1 cellular context compared by ENCODE assay signal in the genomic region with DNA sequence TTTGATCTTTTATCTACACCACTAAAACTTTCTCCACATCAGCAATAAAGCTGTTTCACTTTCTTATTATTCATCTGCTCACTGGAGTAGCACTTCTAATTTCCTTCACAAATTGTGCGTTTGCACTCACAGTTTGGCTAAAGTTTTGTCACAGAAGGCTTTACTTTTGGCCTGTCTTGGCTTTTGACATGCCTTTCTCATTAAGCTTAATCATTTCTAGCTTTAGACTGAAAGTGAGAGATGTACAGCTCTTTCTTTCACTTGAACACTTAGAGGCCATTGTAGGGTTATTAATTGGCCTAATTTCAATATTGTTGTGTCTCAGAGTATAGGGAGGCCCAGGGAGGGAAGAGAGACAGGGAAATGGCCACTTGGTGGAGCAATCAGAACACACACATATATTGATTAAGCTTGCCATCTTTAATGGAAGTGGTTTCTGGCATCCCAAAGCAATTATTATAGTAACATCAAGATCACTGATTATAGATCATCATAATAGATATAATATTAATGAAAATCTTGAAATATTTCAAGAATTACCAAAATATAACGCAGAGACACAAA.
TF ChIP-seq lines count a peak whose summit lies in the region.

No MANE protein-coding gene starts in this region.

TF ChIP-seq in HCT116, 20 proteins besides CTCF, POLR2A, EP300 and RAD21 (continued from another document):
- TF ChIP-seq ZBTB33 (IDR thresholded peaks at IDR 0.05; ENCODE audit: extremely low read depth, insufficient replicate concordance, low read length) = no peak
